ENCODE assay signal across 17 cellular contexts in the genomic region with DNA sequence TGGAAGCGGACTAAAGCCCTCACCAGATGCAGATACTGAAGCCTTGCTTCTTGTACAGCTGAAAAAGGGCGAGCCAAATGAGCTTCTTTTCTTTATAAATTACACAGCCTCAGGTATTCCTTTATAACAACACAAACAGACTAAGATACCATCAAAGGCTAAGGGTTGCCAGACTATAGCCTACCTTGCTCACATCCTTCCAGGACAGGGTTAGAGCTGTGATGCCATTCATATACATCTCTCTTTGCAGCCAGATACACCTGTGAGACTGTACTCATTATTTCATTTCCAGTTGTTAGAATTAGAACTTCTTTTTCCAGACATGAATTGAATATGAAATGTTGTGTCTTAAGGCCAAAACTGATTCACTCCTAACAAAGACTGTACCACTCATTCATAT.
A peak's percentile ranks its signal among the peaks of the same experiment; 100 is the strongest.
DNase-seq lines count a peak whose midpoint lies in the region; ATAC-seq and TF ChIP-seq lines count a peak whose summit lies in the region.
"Had no signal": no experiment of that assay in that cellular context is flagged by ENCODE, and none has a peak within 500 bp of the region (broad histone marks: within the 10 kb centered on the region; RNA-seq: fewer than 3 reads in every experiment).

No MANE protein-coding gene starts in this region.

- H3K9me3 ChIP-seq in mammary epithelial cell (replicated peaks; ENCODE audit: insufficient read depth, low read length): no peaks in the 10 kb centered on the region
- H3K9me3 ChIP-seq in smooth muscle cell (replicated peaks; ENCODE audit: low read depth): no peaks in the 10 kb centered on the region

- peaks cover 5% of the 10 kb centered on the region for H3K27me3 Mint-ChIP-seq in nephron progenitor cell (ENCODE audit: low read depth, poor library complexity)
- H3K27me3 Mint-ChIP-seq: B cell; CD4-positive, alpha-beta memory T cell had no signal

- WGBS in mammary epithelial cell (ENCODE audit: low coverage, missing lambda C conversion rate): 91% methylated on average over 2 of the region's 2 CpGs
- WGBS in smooth muscle cell (ENCODE audit: low lambda C conversion rate): 95% methylated on average over 2 of the region's 2 CpGs

- BruUV-seq in mammary epithelial cell (replicated peaks; lab: Mats Ljungman, UMichigan): no TSS peak

- TF ChIP-seq CTCF in mammary epithelial cell (conservative IDR thresholded peaks at IDR 0.05 in 1 of 2, IDR thresholded peaks at IDR 0.05 in 1 of 2; ENCODE audit: extremely low read depth in 1 of 2, insufficient read depth in 1 of 2, low read depth in 1 of 2, low read length in 2 of 2): no peak
- TF ChIP-seq CTCF in nephron progenitor cell (IDR thresholded peaks at IDR 0.05): no peak
- no peak for TF ChIP-seq CTCF in smooth muscle cell (IDR thresholded peaks at IDR 0.05; ENCODE audit: borderline replicate concordance, insufficient read depth, poor library complexity, severe bottlenecking)

- H2AFZ ChIP-seq in mammary epithelial cell (ENCODE audit: low read depth, low read length) (no peak overlapping the region), smooth muscle cell (ENCODE audit: low read depth) (no peak overlapping the region)
- H2AFZ ChIP-seq: GM23248 had no signal

- H3K36me3 ChIP-seq in mammary epithelial cell (ENCODE audit: insufficient read depth, low read length) (no peaks in the 10 kb centered on the region), smooth muscle cell (ENCODE audit: low read depth) (no peaks in the 10 kb centered on the region)

- no peak overlapping the region for H3K4me3 Mint-ChIP-seq in nephron progenitor cell
- H3K4me3 Mint-ChIP-seq: B cell; CD4-positive, alpha-beta memory T cell had no signal

- in situ Hi-C loops in T47D (cut with HindIII; ENCODE audit: low pct_unique_long_range_greater_than_20kb, low sequenced_read_pairs): no loop called here
- in situ Hi-C loops in mammary epithelial cell (cut with MboI; ENCODE audit: low sequenced_read_pairs in 2 of 2): no loop called here

- H3K9ac ChIP-seq in mammary epithelial cell (ENCODE audit: insufficient read depth, low read length) (no peak overlapping the region), smooth muscle cell (ENCODE audit: low read depth) (no peak overlapping the region)
- H3K9ac ChIP-seq: GM23248 had no signal

- dilution Hi-C loops in mammary epithelial cell (cut with HindIII; ENCODE audit: low sequenced_read_pairs): no loop called here

- CTCF ChIA-PET in mammary epithelial cell (lab: Charles Lee; ENCODE audit: low non-redundant PET): no interaction called here

- DNase-seq in T47D (ENCODE audit: low read depth in 1 of 2, low spot score in 1 of 2) (peak; percentile 13 to 57), mammary epithelial cell (no peak), MV-4-11 (lab: John Stamatoyannopoulos, UW) (peak; percentile 7), nephron progenitor cell (no peak), smooth muscle cell (lab: John Stamatoyannopoulos, UW; ENCODE audit: unreplicated experiment) (no peak)
- DNase-seq in stimulated activated CD8-positive, alpha-beta memory T cell treated with anti-CD3 and anti-CD28 coated beads, Interleukin-4, amount 100 ng/mL, for 48 hours: no peak
- DNase-seq: C1 segment of cervical spinal cord; CD4-positive, alpha-beta memory T cell; COR-L47; DMS153; DND-41; GM23248; H7 had no signal

- H3K4me1 Mint-ChIP-seq in nephron progenitor cell: peaks cover 15% of the 10 kb centered on the region
- H3K4me1 Mint-ChIP-seq: B cell; CD4-positive, alpha-beta memory T cell had no signal

- H4K20me1 ChIP-seq in mammary epithelial cell (ENCODE audit: insufficient read depth, low read length): no peaks in the 10 kb centered on the region
- H4K20me1 ChIP-seq in smooth muscle cell (ENCODE audit: low read depth): no peaks in the 10 kb centered on the region

- H3K79me2 ChIP-seq in mammary epithelial cell (ENCODE audit: insufficient read depth, low read length): no peaks in the 10 kb centered on the region
- no peaks in the 10 kb centered on the region for H3K79me2 ChIP-seq in smooth muscle cell (ENCODE audit: low read depth)

- H3K27ac ChIP-seq in mammary epithelial cell (ENCODE audit: insufficient read depth, low read depth, low read length) (no peak overlapping the region), smooth muscle cell (ENCODE audit: low read depth) (no peak overlapping the region)
- H3K27ac ChIP-seq: 22Rv1, GM23248 had no signal

- no peaks in the 10 kb centered on the region for H3F3A ChIP-seq in smooth muscle cell (ENCODE audit: low read depth)

- intact Hi-C loops in mammary epithelial cell (cut with micrococcal nuclease): no loop called here

- H3K27me3 ChIP-seq in mammary epithelial cell (ENCODE audit: insufficient read depth, low read length): no peaks in the 10 kb centered on the region
- H3K27me3 ChIP-seq in smooth muscle cell (ENCODE audit: low read depth): no peaks in the 10 kb centered on the region

- H3K27ac Mint-ChIP-seq in nephron progenitor cell: peak overlapping the region; percentile 68
- H3K27ac Mint-ChIP-seq: B cell; CD4-positive, alpha-beta memory T cell had no signal

- H3K4me3 ChIP-seq in mammary epithelial cell (replicated peaks in 1 of 3; ENCODE audit: insufficient read depth in 1 of 3, low read depth in 2 of 3, low read length in 3 of 3) (no peak overlapping the region), smooth muscle cell (no peak overlapping the region)
- H3K4me3 ChIP-seq: GM23248 had no signal

- peaks cover 9% of the 10 kb centered on the region for H3K9me3 Mint-ChIP-seq in nephron progenitor cell

- H3K4me1 ChIP-seq in mammary epithelial cell (ENCODE audit: insufficient read depth, low read length) (no peaks in the 10 kb centered on the region), smooth muscle cell (ENCODE audit: low read depth) (no peaks in the 10 kb centered on the region)

- no peak overlapping the region for H3K4me2 ChIP-seq in mammary epithelial cell (ENCODE audit: insufficient read depth, low read depth, low read length)
- H3K4me2 ChIP-seq in smooth muscle cell: no peak overlapping the region

- no peak for ATAC-seq in GM21367 (IDR thresholded peaks at IDR 0.05; ENCODE audit: unreplicated experiment)
- ATAC-seq: HCT116 had no signal

- peaks cover 5% of the 10 kb centered on the region for H3K36me3 Mint-ChIP-seq in nephron progenitor cell (ENCODE audit: low read depth)
- H3K36me3 Mint-ChIP-seq: CD4-positive, alpha-beta memory T cell had no signal

Comparison
In these comparisons a context has a peak if more than half of its experiments do, and no peak if none do; other contexts are left out.
1. DNase-seq: peak in T47D (2 of 2) and MV-4-11 (single experiment); none in mammary epithelial cell (single experiment), nephron progenitor cell (single experiment), smooth muscle cell (single experiment) and stimulated activated CD8-positive, alpha-beta memory T cell treated with anti-CD3 and anti-CD28 coated beads, Interleukin-4, amount 100 ng/mL, for 48 hours (single experiment).